In genomic region chr5:151596839-151597539, GRCh38 we compare ENCODE assay signal across 16 cellular contexts. TPM values are rescaled to one million over a fixed set of nuclear protein-coding genes. Genes with fewer than 3 reads are reported as not detected.
DNase-seq lines count a peak whose midpoint lies in the region; ATAC-seq and TF ChIP-seq lines count a peak whose summit lies in the region.
"Had no signal": no experiment of that assay in that cellular context is flagged by ENCODE, and none has a peak within 500 bp of the region (broad histone marks: within the 10 kb centered on the region; RNA-seq: fewer than 3 reads in every experiment).

No MANE protein-coding gene starts in this region.

- WGBS in mammary epithelial cell (ENCODE audit: low coverage, missing lambda C conversion rate) = 40% methylated on average over 1 of the region's 2 CpGs
- 14% methylated on average over 2 of the region's 2 CpGs for WGBS in mesenchymal stem cell

- no peak overlapping the region for H3K27ac Mint-ChIP-seq in MCF 10A (ENCODE audit: low read depth, unreplicated experiment)
- H3K27ac Mint-ChIP-seq in endothelial cell (ENCODE audit: unreplicated experiment) = no peak overlapping the region
- H3K27ac Mint-ChIP-seq: T-helper 1 cell treated with Interleukin-12 subunit alpha and Interleukin-12 subunit beta and Interleukin-4 antibody, amounts not matched to agents 30 μg/mL and 1 μg/mL, for 36 hours had no signal

- H2BK120ac ChIP-seq in mesenchymal stem cell (ENCODE audit: low read depth, low read length) = no peak overlapping the region

- DNase-seq in mammary epithelial cell = no peak
- DNase-seq in MCF 10A (ENCODE audit: unreplicated experiment) = no peak
- DNase-seq in endothelial cell (ENCODE audit: low spot score) = peak; percentile 18
- DNase-seq in mesenchymal stem cell = no peak
- no peak for DNase-seq in LoVo (ENCODE audit: low spot score)
- no peak for DNase-seq in NCI-H2029 treated with DMSO at 0.1 percent for 48 hours (lab: John Stamatoyannopoulos, UW)
- no peak for DNase-seq in Peyer's patch
- DNase-seq in PC-3 = no peak
- DNase-seq: activated CD4-positive, alpha-beta T cell treated with anti-CD3 and anti-CD28 coated beads, Interleukin-2, amount 50 U/mL, for 4 hours; activated effector memory CD4-positive, alpha-beta T cell treated with Interleukin-2 at 50 U/mL for 16 hours; DMS53; small intestine had no signal

- ATAC-seq in PC-3 = no peak
- ATAC-seq: esophagus mucosa, GM12878 had no signal

- H4K8ac ChIP-seq in mesenchymal stem cell (ENCODE audit: low read length) = no peak overlapping the region

- H4K20me1 ChIP-seq in mammary epithelial cell (ENCODE audit: insufficient read depth, low read length) (no peaks in the 10 kb centered on the region), PC-3 (ENCODE audit: low read length) (no peaks in the 10 kb centered on the region)

- H4K91ac ChIP-seq in mesenchymal stem cell (ENCODE audit: low read length) = no peak overlapping the region

- H3K27me3 Mint-ChIP-seq in MCF 10A (ENCODE audit: insufficient read depth, unreplicated experiment) = no peaks in the 10 kb centered on the region
- peaks cover 5% of the 10 kb centered on the region for H3K27me3 Mint-ChIP-seq in endothelial cell (ENCODE audit: unreplicated experiment)

- no peak for TF ChIP-seq CTCF in mammary epithelial cell (conservative IDR thresholded peaks at IDR 0.05 in 1 of 2, IDR thresholded peaks at IDR 0.05 in 1 of 2; ENCODE audit: extremely low read depth in 1 of 2, insufficient read depth in 1 of 2, low read depth in 1 of 2, low read length in 2 of 2)
- TF ChIP-seq CTCF in MCF 10A (IDR thresholded peaks at IDR 0.05; ENCODE audit: unreplicated experiment) = no peak
- TF ChIP-seq CTCF in endothelial cell (IDR thresholded peaks at IDR 0.05; ENCODE audit: unreplicated experiment) = no peak
- TF ChIP-seq CTCF in Peyer's patch (IDR thresholded peaks at IDR 0.05) = no peak
- no peak for TF ChIP-seq CTCF in PC-3 (conservative IDR thresholded peaks at IDR 0.05; ENCODE audit: low read depth, low read length)

- H3K4me1 Mint-ChIP-seq in MCF 10A (ENCODE audit: insufficient read depth, unreplicated experiment) = peaks cover 22% of the 10 kb centered on the region
- H3K4me1 Mint-ChIP-seq in endothelial cell (ENCODE audit: unreplicated experiment) = no peaks in the 10 kb centered on the region

- intact Hi-C loops in mammary epithelial cell (cut with micrococcal nuclease) = no loop called here
- intact Hi-C loops in MCF 10A (cut with micrococcal nuclease) = no loop called here
- intact Hi-C loops in PC-3 (cut with micrococcal nuclease) = no loop called here

- no peak overlapping the region for H3K4me3 Mint-ChIP-seq in MCF 10A (ENCODE audit: unreplicated experiment)
- H3K4me3 Mint-ChIP-seq in endothelial cell (ENCODE audit: unreplicated experiment) = no peak overlapping the region
- H3K4me3 Mint-ChIP-seq: T-helper 1 cell treated with Interleukin-12 subunit alpha and Interleukin-12 subunit beta and Interleukin-4 antibody, amounts not matched to agents 30 μg/mL and 1 μg/mL, for 36 hours had no signal

- H2BK15ac ChIP-seq in mesenchymal stem cell (ENCODE audit: low read depth, poor library complexity, severe bottlenecking) = no peak overlapping the region

- no peak overlapping the region for H3K27ac ChIP-seq in mammary epithelial cell (ENCODE audit: insufficient read depth, low read depth, low read length)
- H3K27ac ChIP-seq in mesenchymal stem cell (ENCODE audit: low read length, poor library complexity, severe bottlenecking) = peak overlapping the region; percentile 69
- no peak overlapping the region for H3K27ac ChIP-seq in Peyer's patch
- H3K27ac ChIP-seq in PC-3 (ENCODE audit: low read length) = no peak overlapping the region

- no peak overlapping the region for H3K18ac ChIP-seq in mesenchymal stem cell (ENCODE audit: low read depth in 1 of 2, low read length in 2 of 2)

- in situ Hi-C loops in mammary epithelial cell (cut with MboI; ENCODE audit: low sequenced_read_pairs in 2 of 2) = no loop called here

- POLR2A ChIA-PET in MCF 10A (lab: Yijun Ruan, JAX) = interaction anchor here (1.6 to 3.3 kb wide), 4 partner anchors 11 to 149 kb away, joined by 4 to 10 read pairs (median 8); partner anchors contain the start of gene SLC36A1
- POLR2A ChIA-PET in PC-3 (lab: Charles Lee; ENCODE audit: unreplicated experiment) = no interaction called here

- no peaks in the 10 kb centered on the region for H3K79me1 ChIP-seq in mesenchymal stem cell (replicated peaks; ENCODE audit: low read length, poor library complexity, severe bottlenecking)

- no peaks in the 10 kb centered on the region for H3F3A ChIP-seq in PC-3 (ENCODE audit: low read length, unreplicated experiment)

- H3K23ac ChIP-seq in mesenchymal stem cell (ENCODE audit: low read length in 2 of 2) = no peak overlapping the region

- no peak overlapping the region for H3K9ac ChIP-seq in mammary epithelial cell (ENCODE audit: insufficient read depth, low read length)
- no peak overlapping the region for H3K9ac ChIP-seq in mesenchymal stem cell (ENCODE audit: low read length)
- no peak overlapping the region for H3K9ac ChIP-seq in PC-3 (ENCODE audit: low read length)

- H3K9me2 ChIP-seq in PC-3 (replicated peaks; ENCODE audit: low read length) = no peaks in the 10 kb centered on the region

- H3K27me3 ChIP-seq in mammary epithelial cell (ENCODE audit: insufficient read depth, low read length) = no peaks in the 10 kb centered on the region
- H3K27me3 ChIP-seq in mesenchymal stem cell (ENCODE audit: control insufficient read depth in 1 of 2, insufficient read depth in 1 of 2, low read length in 2 of 2) = peaks cover 0 to 34% of the 10 kb centered on the region in 2 experiments
- H3K27me3 ChIP-seq in Peyer's patch = no peaks in the 10 kb centered on the region
- no peaks in the 10 kb centered on the region for H3K27me3 ChIP-seq in PC-3 (ENCODE audit: low read length)

- dilution Hi-C loops in mammary epithelial cell (cut with HindIII; ENCODE audit: low sequenced_read_pairs) = no loop called here

- H2AK5ac ChIP-seq in mesenchymal stem cell (ENCODE audit: low read length, severe bottlenecking) = no peak overlapping the region

- no TSS peak for BruUV-seq in mammary epithelial cell (replicated peaks; lab: Mats Ljungman, UMichigan)
- no TSS peak for BruUV-seq in MCF 10A (replicated peaks; lab: Mats Ljungman, UMichigan)
- BruUV-seq in PC-3 (replicated peaks; lab: Mats Ljungman, UMichigan) = no TSS peak

- H3K4me3 ChIP-seq in mammary epithelial cell (replicated peaks in 1 of 3; ENCODE audit: insufficient read depth in 1 of 3, low read depth in 2 of 3, low read length in 3 of 3) = no peak overlapping the region
- no peak overlapping the region for H3K4me3 ChIP-seq in mesenchymal stem cell (ENCODE audit: insufficient read depth in 1 of 2, low read depth in 1 of 2, low read length in 2 of 2)
- H3K4me3 ChIP-seq in Peyer's patch = no peak overlapping the region
- H3K4me3 ChIP-seq in PC-3 (ENCODE audit: low read length) = no peak overlapping the region
- H3K4me3 ChIP-seq: GM12878 had no signal

- no peak overlapping the region for H3K4me2 ChIP-seq in mammary epithelial cell (ENCODE audit: insufficient read depth, low read depth, low read length)
- H3K4me2 ChIP-seq in mesenchymal stem cell (ENCODE audit: low read length, poor library complexity, severe bottlenecking) = no peak overlapping the region
- H3K4me2 ChIP-seq in PC-3 (ENCODE audit: low read length) = no peak overlapping the region

- no peak for TF ChIP-seq POLR2A in Peyer's patch (IDR thresholded peaks at IDR 0.05)

- no peak overlapping the region for H3K4ac ChIP-seq in mesenchymal stem cell (ENCODE audit: low read depth in 1 of 2, low read length in 2 of 2)

- H3K79me2 ChIP-seq in mammary epithelial cell (ENCODE audit: insufficient read depth, low read length) = peaks cover 4% of the 10 kb centered on the region
- no peaks in the 10 kb centered on the region for H3K79me2 ChIP-seq in PC-3 (ENCODE audit: low read length)

- no peak overlapping the region for H3K14ac ChIP-seq in mesenchymal stem cell (ENCODE audit: low read length in 2 of 2)

- H3K4me1 ChIP-seq in mammary epithelial cell (ENCODE audit: insufficient read depth, low read length) (peaks cover 54% of the 10 kb centered on the region), mesenchymal stem cell (ENCODE audit: control insufficient read depth, insufficient read depth, low read depth, low read length) (peaks cover 36% of the 10 kb centered on the region), Peyer's patch (no peaks in the 10 kb centered on the region), PC-3 (ENCODE audit: insufficient read depth, low read length) (peaks cover 12% of the 10 kb centered on the region; the same call in 1 of the 2 replicates)

- H3K36me3 Mint-ChIP-seq in MCF 10A (ENCODE audit: insufficient read depth, unreplicated experiment) = no peaks in the 10 kb centered on the region
- H3K36me3 Mint-ChIP-seq in endothelial cell (ENCODE audit: low read depth, unreplicated experiment) = no peaks in the 10 kb centered on the region

- no peak overlapping the region for H2BK12ac ChIP-seq in mesenchymal stem cell (ENCODE audit: low read length in 2 of 2)

- CTCF ChIA-PET in mammary epithelial cell (lab: Charles Lee; ENCODE audit: low non-redundant PET) (no interaction called here), MCF 10A (lab: Yijun Ruan, JAX) (interaction anchor here (0.5 to 0.8 kb wide), 3 partner anchors 15 to 149 kb away, joined by 3 read pairs; partner anchors contain the start of gene SLC36A1), PC-3 (lab: Charles Lee) (no interaction called here)

- H3K9me3 ChIP-seq in mammary epithelial cell (replicated peaks; ENCODE audit: insufficient read depth, low read length) (no peaks in the 10 kb centered on the region), mesenchymal stem cell (ENCODE audit: control insufficient read depth, low read length) (no peaks in the 10 kb centered on the region), Peyer's patch (no peaks in the 10 kb centered on the region), PC-3 (ENCODE audit: low read length) (no peaks in the 10 kb centered on the region)

- H3K36me3 ChIP-seq in mammary epithelial cell (ENCODE audit: insufficient read depth, low read length) (no peaks in the 10 kb centered on the region), mesenchymal stem cell (ENCODE audit: control insufficient read depth in 1 of 2, insufficient read depth in 2 of 2, low read depth in 1 of 2, low read length in 2 of 2) (no peaks in the 10 kb centered on the region), Peyer's patch (no peaks in the 10 kb centered on the region), PC-3 (ENCODE audit: low read depth, low read length) (no peaks in the 10 kb centered on the region)

- no peaks in the 10 kb centered on the region for H3K9me3 Mint-ChIP-seq in MCF 10A (ENCODE audit: unreplicated experiment)
- no peaks in the 10 kb centered on the region for H3K9me3 Mint-ChIP-seq in endothelial cell (ENCODE audit: unreplicated experiment)
- H3K9me3 Mint-ChIP-seq: T-helper 1 cell treated with Interleukin-12 subunit alpha and Interleukin-12 subunit beta and Interleukin-4 antibody, amounts not matched to agents 30 μg/mL and 1 μg/mL, for 36 hours had no signal

- H2AFZ ChIP-seq in mammary epithelial cell (ENCODE audit: low read depth, low read length) (peak overlapping the region; percentile 40), mesenchymal stem cell (ENCODE audit: low read depth, low read length) (no peak overlapping the region), PC-3 (ENCODE audit: low read length) (no peak overlapping the region)

- peak overlapping the region; percentile 80 for H2BK5ac ChIP-seq in mesenchymal stem cell (ENCODE audit: low read depth, low read length, poor library complexity, severe bottlenecking)

RNA-seq across cellular contexts. Expression of gene FAT2, which starts 5.9 kb away (rescaled TPM):
- total RNA-seq in mammary epithelial cell (100 to 1,000 TPM; 122 to 137 TPM), MCF 10A (2022) (5.9 and 9.9 TPM in 2 replicates), endothelial cell (ENCODE audit: unreplicated experiment) (0.13 TPM), Peyer's patch (under 1 TPM in 1 of 4 donors, not detected in 3; under 0.01 TPM), PC-3 (2014; rRNA removed) (not detected in 2 replicates)
- polyA plus RNA-seq in mammary epithelial cell = 44.8 TPM
- 239 TPM for polyA minus RNA-seq in mammary epithelial cell
- not detected for polyA plus RNA-seq in mesenchymal stem cell (2013, experiment 1 of 2)
- not detected for polyA plus RNA-seq in mesenchymal stem cell (2013, experiment 2 of 2)
- total RNA-seq: A673 had no signal

Comparison
In these comparisons a context has a peak if more than half of its experiments do, and no peak if none do; other contexts are left out.
1. RNA of gene FAT2, which starts 5.9 kb away (total RNA-seq): 122 to 137 TPM in mammary epithelial cell; 5.9 to 9.9 TPM in MCF 10A, 0.13 TPM in endothelial cell (single experiment), under 0.01 TPM in Peyer's patch and not detected in PC-3; every median in the first group is over 10 times any median in the second.